8 cellular contexts compared by ENCODE assay signal in the genomic region with DNA sequence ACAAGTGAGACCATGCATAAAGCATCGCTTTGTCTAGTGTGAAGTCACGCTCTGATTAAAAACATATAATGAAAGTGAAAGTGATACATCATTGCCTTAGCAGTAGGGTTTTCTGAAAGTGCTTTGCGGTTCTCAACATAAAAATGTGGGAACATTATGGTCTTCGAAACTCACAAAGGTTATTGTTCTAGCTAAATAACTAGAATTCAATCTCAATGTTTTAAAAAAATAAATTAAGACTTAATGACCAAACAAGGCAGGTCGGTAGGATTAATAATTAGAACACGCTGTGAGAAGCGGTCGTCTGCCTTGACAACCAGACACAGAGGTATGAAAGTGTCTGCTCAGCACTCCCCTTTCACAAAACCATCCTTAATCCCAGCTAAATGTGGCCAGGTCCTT. TPM values are rescaled to one million over a fixed set of nuclear protein-coding genes. Genes with fewer than 3 reads are reported as not detected.
DNase-seq lines count a peak whose midpoint lies in the region; ATAC-seq, FAIRE-seq and TF ChIP-seq lines count a peak whose summit lies in the region.

No MANE protein-coding gene starts in this region.

- intact Hi-C loops in kidney (cut with DNase I), result no loop called here
- intact Hi-C loops in vagina (cut with DNase I), result no loop called here

- no peak for TF ChIP-seq RAD21 in SK-N-SH (IDR thresholded peaks at IDR 0.05; ENCODE audit: low read length)

- H3K4me2 ChIP-seq in SK-N-SH (peak overlapping the region; percentile 44), neuronal stem cell (ENCODE audit: insufficient read depth, low read length, poor library complexity, severe bottlenecking) (no peak overlapping the region)

- H2BK5ac ChIP-seq in neuronal stem cell (ENCODE audit: low read length), result no peak overlapping the region

- H3K4me3 ChIP-seq in GM06990 (replicated peaks; ENCODE audit: low read depth, low read length), result no peak overlapping the region
- peak overlapping the region; percentile 46 to 47 for H3K4me3 ChIP-seq in SK-N-SH (ENCODE audit: low read depth in 2 of 2, low read length in 1 of 2)
- H3K4me3 ChIP-seq in kidney (ENCODE audit: low read length in 2 of 2), result peak overlapping the region; percentile 57 to 72
- peak overlapping the region; percentile 2 to 41 for H3K4me3 ChIP-seq in vagina
- H3K4me3 ChIP-seq in neuronal stem cell (ENCODE audit: low read length in 2 of 2), result no peak overlapping the region

- peak; percentile 32 for DNase-seq in GM06990 (ENCODE audit: extremely low read depth, insufficient read length)
- peak; percentile 25 for DNase-seq in GM20000 (ENCODE audit: low spot score)
- no peak for DNase-seq in SK-N-SH
- no peak for DNase-seq in kidney
- no peak for DNase-seq in vagina (ENCODE audit: extremely low spot score in 2 of 2)
- no peak for DNase-seq in neuronal stem cell (ENCODE audit: low spot score)
- DNase-seq in GM19240 (ENCODE audit: insufficient read length, low spot score), result no peak

- H3K18ac ChIP-seq in neuronal stem cell (ENCODE audit: low read length), result no peak overlapping the region

- H3K27me3 ChIP-seq in GM06990 (replicated peaks; ENCODE audit: control insufficient read depth, insufficient read depth, low read length), result no peaks in the 10 kb centered on the region; the same call in 1 of the 2 replicates
- H3K27me3 ChIP-seq in SK-N-SH (ENCODE audit: insufficient read depth), result no peaks in the 10 kb centered on the region
- no peaks in the 10 kb centered on the region for H3K27me3 ChIP-seq in vagina
- no peaks in the 10 kb centered on the region for H3K27me3 ChIP-seq in neuronal stem cell (ENCODE audit: control insufficient read depth in 3 of 3, insufficient read depth in 3 of 3, low read depth in 1 of 3, low read length in 3 of 3)

- H3K14ac ChIP-seq in neuronal stem cell (ENCODE audit: low read length), result no peak overlapping the region

- no peak for TF ChIP-seq CTCF in GM06990 (IDR thresholded peaks at IDR 0.05; ENCODE audit: insufficient read depth, low read length, poor library complexity, severe bottlenecking)
- no peak for TF ChIP-seq CTCF in GM20000 (IDR thresholded peaks at IDR 0.05; ENCODE audit: extremely low read depth, missing control alignments)
- TF ChIP-seq CTCF in SK-N-SH (IDR thresholded peaks at IDR 0.05), result no peak
- TF ChIP-seq CTCF in kidney (IDR thresholded peaks at IDR 0.05; ENCODE audit: borderline replicate concordance, extremely low read depth, insufficient read depth), result no peak
- no peak for TF ChIP-seq CTCF in vagina (IDR thresholded peaks at IDR 0.05)

- TF ChIP-seq POLR2A in vagina (IDR thresholded peaks at IDR 0.05), result no peak

- H3K79me2 ChIP-seq in SK-N-SH (ENCODE audit: insufficient read depth), result no peaks in the 10 kb centered on the region

- no peak overlapping the region for H2BK120ac ChIP-seq in neuronal stem cell (ENCODE audit: low read depth, low read length)

- H3K36me3 ChIP-seq in GM06990 (ENCODE audit: control insufficient read depth, insufficient read depth, low read length), result no peaks in the 10 kb centered on the region
- no peaks in the 10 kb centered on the region for H3K36me3 ChIP-seq in SK-N-SH (replicated peaks in 1 of 2; ENCODE audit: control insufficient read depth in 1 of 2, insufficient read depth in 2 of 2, low read length in 1 of 2)
- H3K36me3 ChIP-seq in kidney (ENCODE audit: control insufficient read depth in 1 of 2, insufficient read depth in 2 of 2, low read length in 2 of 2), result no peaks in the 10 kb centered on the region
- no peaks in the 10 kb centered on the region for H3K36me3 ChIP-seq in vagina
- peaks cover 0 to 55% of the 10 kb centered on the region in 2 donors for H3K36me3 ChIP-seq in neuronal stem cell (replicated peaks in 1 of 2; ENCODE audit: control insufficient read depth in 2 of 2, insufficient read depth in 2 of 2, low read length in 2 of 2)

- H3K4me1 ChIP-seq in SK-N-SH (ENCODE audit: control insufficient read depth in 1 of 2, insufficient read depth in 2 of 2, low read depth in 1 of 2, low read length in 1 of 2), result no peaks in the 10 kb centered on the region
- peaks cover 0 to 9% of the 10 kb centered on the region in 2 donors for H3K4me1 ChIP-seq in kidney (ENCODE audit: control insufficient read depth in 1 of 2, insufficient read depth in 1 of 2, low read depth in 1 of 2, low read length in 2 of 2)
- H3K4me1 ChIP-seq in vagina, result no peaks in the 10 kb centered on the region
- H3K4me1 ChIP-seq in neuronal stem cell (ENCODE audit: control insufficient read depth in 2 of 2, insufficient read depth in 1 of 2, low read depth in 1 of 2, low read length in 2 of 2), result no peaks in the 10 kb centered on the region

- H3K79me1 ChIP-seq in neuronal stem cell (ENCODE audit: low read depth, low read length), result no peaks in the 10 kb centered on the region

- 42% methylated on average over 8 of the region's 8 CpGs for WGBS in SK-N-SH (ENCODE audit: low lambda C conversion rate)
- no CpG with 5 or more reads among the region's 8 CpGs for WGBS in neuronal stem cell (ENCODE audit: extremely low coverage in 2 of 2, insufficient read length in 2 of 2, insufficient replicate concordance in 1 of 2), 2 donors

- H4K91ac ChIP-seq in neuronal stem cell (ENCODE audit: low read depth, low read length, poor library complexity), result no peak overlapping the region

- no peak for TF ChIP-seq EP300 in SK-N-SH (IDR thresholded peaks at IDR 0.05; ENCODE audit: borderline replicate concordance in 1 of 2, low read depth in 1 of 2, low read length in 1 of 2)

- no peak overlapping the region for H2BK15ac ChIP-seq in neuronal stem cell (ENCODE audit: low read length)

- H4K8ac ChIP-seq in neuronal stem cell (ENCODE audit: low read depth, low read length), result no peak overlapping the region

- H2BK12ac ChIP-seq in neuronal stem cell (ENCODE audit: low read length), result no peak overlapping the region

- peak overlapping the region; percentile 61 for H2AFZ ChIP-seq in SK-N-SH (ENCODE audit: low read depth)
- H2AFZ ChIP-seq in neuronal stem cell (ENCODE audit: low read length), result no peak overlapping the region

- no peak overlapping the region for H3K27ac ChIP-seq in SK-N-SH (ENCODE audit: low read depth in 2 of 2, low read length in 1 of 2)
- peak overlapping the region in 1 of 2 donors; percentile 23 for H3K27ac ChIP-seq in kidney (ENCODE audit: low read depth in 2 of 2, low read length in 2 of 2)
- H3K27ac ChIP-seq in vagina, result peak overlapping the region; percentile 45
- H3K27ac ChIP-seq in neuronal stem cell (replicated peaks; ENCODE audit: low read length), result no peak overlapping the region

- no peak overlapping the region for H3K4ac ChIP-seq in neuronal stem cell (ENCODE audit: low read length)

- peak; percentile 93 for ATAC-seq in HG03558 (IDR thresholded peaks at IDR 0.05; ENCODE audit: extremely low read depth, unreplicated experiment)

- H3K23ac ChIP-seq in neuronal stem cell (ENCODE audit: low read depth, low read length, poor library complexity), result no peak overlapping the region

- CTCF ChIA-PET in SK-N-SH (lab: Yijun Ruan, JAX), result interaction anchor here (0.8 kb wide), 1 partner anchor 15 kb away, joined by 3 read pairs; no protein-coding TSS in a partner anchor

- H3F3A ChIP-seq in SK-N-SH (replicated peaks; ENCODE audit: insufficient read depth), result no peaks in the 10 kb centered on the region

- no peaks in the 10 kb centered on the region for H3K9me2 ChIP-seq in SK-N-SH

- POLR2A ChIA-PET in SK-N-SH (lab: Yijun Ruan, JAX), result no interaction called here

- H4K20me1 ChIP-seq in SK-N-SH (ENCODE audit: insufficient read depth), result no peaks in the 10 kb centered on the region

- no peak overlapping the region for H2AK5ac ChIP-seq in neuronal stem cell (ENCODE audit: low read depth, low read length)

- peak; percentile 84 for FAIRE-seq in kidney (lab: Jason Lieb, UNC)

- H3K9me3 ChIP-seq in SK-N-SH (no peaks in the 10 kb centered on the region), kidney (ENCODE audit: control insufficient read depth in 1 of 2, low read length in 2 of 2) (no peaks in the 10 kb centered on the region), vagina (no peaks in the 10 kb centered on the region), neuronal stem cell (replicated peaks in 1 of 2; ENCODE audit: control insufficient read depth in 2 of 2, insufficient read depth in 1 of 2, low read depth in 1 of 2, low read length in 2 of 2) (peaks cover 0 to 18% of the 10 kb centered on the region in 2 donors)

- H3K9ac ChIP-seq in SK-N-SH, result no peak overlapping the region
- peak overlapping the region in 1 of 2 donors; percentile 42 for H3K9ac ChIP-seq in kidney (ENCODE audit: low read length in 2 of 2)
- no peak overlapping the region for H3K9ac ChIP-seq in neuronal stem cell (ENCODE audit: low read depth, low read length, poor library complexity)

TF ChIP-seq in SK-N-SH, 30 proteins besides CTCF, POLR2A, EP300 and RAD21 (continues in another document):
- TF ChIP-seq EZH2phosphoT487 (IDR thresholded peaks at IDR 0.05; ENCODE audit: borderline replicate concordance, low read depth) (no peak), NFIC (IDR thresholded peaks at IDR 0.05; ENCODE audit: borderline replicate concordance) (no peak), TCF12 (IDR thresholded peaks at IDR 0.05) (no peak), FOXM1 (IDR thresholded peaks at IDR 0.05; ENCODE audit: low read depth) (no peak), TAF1 (IDR thresholded peaks at IDR 0.05; ENCODE audit: borderline replicate concordance, low read depth, low read length) (no peak)
- TF ChIP-seq, protein P1, sequence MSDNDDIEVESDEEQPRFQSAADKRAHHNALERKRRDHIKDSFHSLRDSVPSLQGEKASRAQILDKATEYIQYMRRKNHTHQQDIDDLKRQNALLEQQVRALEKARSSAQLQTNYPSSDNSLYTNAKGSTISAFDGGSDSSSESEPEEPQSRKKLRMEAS (IDR thresholded peaks at IDR 0.05; ENCODE audit: low read depth), result no peak

RNA-seq across cellular contexts. Expression of a gene that starts 42.2 kb away (rescaled TPM):
- polyA plus RNA-seq in SK-N-SH (2012; rRNA removed) (not detected in 2 replicates), kidney (ENCODE audit: insufficient read depth, low read depth, low replicate concordance) (3.7 TPM)
- polyA plus RNA-seq in SK-N-SH (2012; cell fraction: cytosol; rRNA removed), result not detected in 2 replicates
- polyA plus RNA-seq in SK-N-SH (2012; cell fraction: nucleus; rRNA removed), result not detected in 2 replicates
- total RNA-seq in kidney (15.4 TPM), vagina (0.98 TPM)
- 0.08 TPM for polyA plus RNA-seq in neuronal stem cell (2013, experiment 1 of 2)
- polyA plus RNA-seq in neuronal stem cell (2013, experiment 2 of 2), result 0.06 TPM

Comparison
In these comparisons a context has a peak if more than half of its experiments do, and no peak if none do; other contexts are left out.
1. DNase-seq: peak in GM06990 (single experiment) and GM20000 (single experiment); none in SK-N-SH (single experiment), kidney (single experiment), vagina (0 of 2), neuronal stem cell (single experiment) and GM19240 (single experiment).
2. H3K4me3 ChIP-seq: peak in SK-N-SH (2 of 2), kidney (2 of 2) and vagina (2 of 2); none in GM06990 (single experiment) and neuronal stem cell (0 of 2).